14 cellular contexts compared by ENCODE assay signal in the genomic region with DNA sequence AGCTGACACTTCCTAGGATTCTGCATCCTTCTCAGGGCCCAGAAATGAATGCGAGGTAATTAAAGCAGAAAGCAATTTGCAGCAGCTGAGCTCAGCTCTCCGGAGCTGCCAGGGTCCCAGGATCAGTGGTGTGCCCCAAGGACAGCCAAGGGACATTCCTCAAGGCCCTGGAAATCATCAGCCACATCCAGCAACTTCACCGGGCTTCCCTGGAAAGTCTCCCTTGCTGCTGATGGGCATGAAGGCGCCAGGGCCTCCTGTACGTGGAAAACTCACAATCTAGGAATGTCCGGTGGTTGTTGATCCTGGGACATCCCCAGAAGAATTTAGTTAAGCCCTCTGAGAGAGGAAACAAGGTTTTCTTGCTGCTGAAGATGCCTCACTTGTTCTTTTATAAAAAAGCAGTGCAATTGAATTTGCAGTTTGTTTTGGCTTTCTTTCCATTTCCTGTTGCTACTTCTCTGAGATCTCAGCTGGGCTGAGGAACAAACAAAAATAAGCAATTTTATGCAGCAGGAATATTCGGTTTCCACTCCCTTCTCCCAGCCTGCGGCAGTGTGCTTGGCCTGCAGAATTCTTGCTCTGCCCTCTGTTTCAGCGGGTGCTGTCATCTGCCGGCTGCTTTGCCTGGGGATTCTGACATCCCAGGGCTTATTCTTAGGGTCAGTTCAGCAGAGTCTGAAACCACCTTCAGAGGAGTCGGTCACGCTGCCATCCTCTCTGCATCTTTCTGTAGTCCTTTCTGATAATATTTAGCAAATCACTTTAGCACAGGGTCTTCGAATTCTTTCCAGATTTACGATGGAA.
A peak's percentile ranks its signal among the peaks of the same experiment; 100 is the strongest.
DNase-seq lines count a peak whose midpoint lies in the region; ATAC-seq and TF ChIP-seq lines count a peak whose summit lies in the region.
"Had no signal": no experiment of that assay in that cellular context is flagged by ENCODE, and none has a peak within 500 bp of the region (broad histone marks: within the 10 kb centered on the region; RNA-seq: fewer than 3 reads in every experiment).

No MANE protein-coding gene starts in this region.

- no peaks in the 10 kb centered on the region for H3K4me1 ChIP-seq in CD8-positive, alpha-beta T cell (ENCODE audit: insufficient read depth, low read length)

- peaks cover 57% of the 10 kb centered on the region for H3K36me3 Mint-ChIP-seq in CD8-positive, alpha-beta T cell

- intact Hi-C loops in CD8-positive, alpha-beta T cell (cut with DNase I, micrococcal nuclease): no loop called here

- no peak for TF ChIP-seq CTCF in RWPE1 (conservative IDR thresholded peaks at IDR 0.05; ENCODE audit: low read depth)
- TF ChIP-seq CTCF in CD8-positive, alpha-beta T cell (IDR thresholded peaks at IDR 0.05): no peak

- H3K27me3 ChIP-seq in CD8-positive, alpha-beta T cell (ENCODE audit: insufficient read depth, low read length): no peaks in the 10 kb centered on the region

- H3K4me1 Mint-ChIP-seq in CD8-positive, alpha-beta T cell (ENCODE audit: low read depth): peaks cover 9% of the 10 kb centered on the region

- H3K9me3 Mint-ChIP-seq in CD8-positive, alpha-beta T cell: peaks cover 2% of the 10 kb centered on the region
- H3K9me3 Mint-ChIP-seq: effector memory CD8-positive, alpha-beta T cell had no signal

- POLR2A ChIA-PET in RWPE1 (lab: Yijun Ruan, JAX; ENCODE audit: low non-redundant PET): no interaction called here
- POLR2A ChIA-PET in CD8-positive, alpha-beta T cell (lab: Charles Lee): no interaction called here

- no peaks in the 10 kb centered on the region for H3K27me3 Mint-ChIP-seq in CD8-positive, alpha-beta T cell (ENCODE audit: low read depth)
- H3K27me3 Mint-ChIP-seq: effector memory CD8-positive, alpha-beta T cell; progenitor cell of endocrine pancreas had no signal

- H3K36me3 ChIP-seq in CD8-positive, alpha-beta T cell (ENCODE audit: insufficient read depth, low read length): no peaks in the 10 kb centered on the region

- no peak overlapping the region for H3K4me3 ChIP-seq in CD8-positive, alpha-beta T cell (ENCODE audit: low read depth, low read length)
- H3K4me3 ChIP-seq: A549 had no signal

- H3K4me3 Mint-ChIP-seq in CD8-positive, alpha-beta T cell: no peak overlapping the region
- H3K4me3 Mint-ChIP-seq: effector memory CD8-positive, alpha-beta T cell had no signal

- H3K27ac ChIP-seq in RWPE1: peak overlapping the region; percentile 63
- no peak overlapping the region for H3K27ac ChIP-seq in CD8-positive, alpha-beta T cell (ENCODE audit: low read depth, low read length)

- CTCF ChIA-PET in RWPE1 (lab: Yijun Ruan, JAX): no interaction called here
- CTCF ChIA-PET in CD8-positive, alpha-beta T cell (lab: Charles Lee): no interaction called here

- ATAC-seq in CD8-positive, alpha-beta T cell: no peak
- ATAC-seq: A549; effector memory CD8-positive, alpha-beta T cell had no signal

- peak; percentile 78 for DNase-seq in A172 (ENCODE audit: low spot score)
- DNase-seq in RWPE1 (ENCODE audit: low spot score): no peak
- DNase-seq in fibroblast of gingiva (ENCODE audit: low read depth): peak; percentile 64
- DNase-seq in mesenteric fat pad (ENCODE audit: low spot score): peak; percentile 68
- no peak for DNase-seq in inferior parietal cortex (ENCODE audit: extremely low spot score)
- no peak for DNase-seq in CD8-positive, alpha-beta T cell
- no peak for DNase-seq in NCI-H187 treated with DMSO at 0.1 percent for 48 hours (lab: John Stamatoyannopoulos, UW)
- no peak for DNase-seq in stimulated activated CD4-positive, alpha-beta T cell treated with anti-CD3 and anti-CD28 coated beads, Interleukin-4, amount 100 ng/mL, for 24 hours
- DNase-seq: activated naive CD4-positive, alpha-beta T cell treated with Interleukin-2 at 50 U/mL for 16 hours; effector memory CD8-positive, alpha-beta T cell; GF-D8; NCI-H1694 had no signal

- no peaks in the 10 kb centered on the region for H3K9me3 ChIP-seq in CD8-positive, alpha-beta T cell (ENCODE audit: low read length)
- H3K9me3 ChIP-seq: A549 had no signal

- no peak overlapping the region for H3K27ac Mint-ChIP-seq in CD8-positive, alpha-beta T cell
- H3K27ac Mint-ChIP-seq: progenitor cell of endocrine pancreas had no signal

Comparison
In these comparisons a context has a peak if more than half of its experiments do, and no peak if none do; other contexts are left out.
1. DNase-seq: peak in A172 (single experiment), fibroblast of gingiva (single experiment) and mesenteric fat pad (single experiment); none in RWPE1 (single experiment), inferior parietal cortex (single experiment), CD8-positive, alpha-beta T cell (0 of 7), NCI-H187 treated with DMSO at 0.1 percent for 48 hours (single experiment) and stimulated activated CD4-positive, alpha-beta T cell treated with anti-CD3 and anti-CD28 coated beads, Interleukin-4, amount 100 ng/mL, for 24 hours (single experiment).